19 cellular contexts compared by ENCODE assay signal in the genomic region with DNA sequence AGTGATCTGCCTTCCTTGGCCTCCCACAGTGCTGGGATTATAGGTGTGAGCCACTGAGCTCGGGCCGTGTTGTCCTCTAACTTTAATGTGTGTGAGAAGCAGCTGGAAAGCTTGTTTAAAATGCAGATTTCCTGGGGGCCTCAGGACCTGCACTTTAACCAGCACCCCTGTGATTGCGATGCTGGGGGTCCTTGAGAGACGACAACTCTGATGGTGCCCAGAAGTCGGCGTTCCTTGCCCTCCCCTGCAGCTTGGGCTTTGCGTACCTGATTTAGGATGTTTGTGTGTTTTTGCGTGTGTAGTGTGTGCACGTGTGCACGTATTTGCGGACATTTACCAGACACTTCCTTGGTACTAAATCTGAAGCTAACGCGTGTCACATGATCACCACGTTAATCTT.
"Had no signal": no experiment of that assay in that cellular context is flagged by ENCODE, and none has a peak within 500 bp of the region (broad histone marks: within the 10 kb centered on the region; RNA-seq: fewer than 3 reads in every experiment).

No MANE protein-coding gene starts in this region.

- H3K9me3 ChIP-seq: body of pancreas, psoas muscle, spleen, thyroid gland, vagina had no signal

- H3K4me1 Mint-ChIP-seq: central memory CD8-positive, alpha-beta T cell had no signal

- H3K27me3 Mint-ChIP-seq: T-helper 17 cell had no signal

- DNase-seq: activated effector memory CD4-positive, alpha-beta T cell treated with anti-CD3 and anti-CD28 coated beads, Interleukin-2, amount 50 U/mL, for 16 hours; activated T-cell treated with anti-CD3 and anti-CD28 coated beads, Interleukin-2, amount 50 U/mL, for 4 hours; amniotic stem cell; body of pancreas; effector memory CD8-positive, alpha-beta T cell; kidney glomerular epithelial cell; psoas muscle; spleen; stimulated activated CD4-positive, alpha-beta T cell treated with anti-CD3 and anti-CD28 coated beads, Interleukin-2, amount 100 ng/mL, for 24 hours; stimulated activated naive CD4-positive, alpha-beta T cell treated with Interleukin-2 at 50 U/mL for 16 hours; T-helper 17 cell; thyroid gland had no signal

- H3K9me3 Mint-ChIP-seq: activated naive CD4-positive, alpha-beta T cell treated with anti-CD3 and anti-CD28 coated beads, Interleukin-2, amount 50 U/mL, for 72 hours; activated T-cell treated with anti-CD3 and anti-CD28 coated beads, Interleukin-2, amount 50 U/mL, for 4 hours; central memory CD8-positive, alpha-beta T cell; effector memory CD8-positive, alpha-beta T cell; mesothelial cell of epicardium had no signal

- FAIRE-seq: TTC549 had no signal

- H3K27me3 ChIP-seq: body of pancreas, spleen, thyroid gland, vagina had no signal

- H3K4me1 ChIP-seq: psoas muscle had no signal

- H3K4me3 Mint-ChIP-seq: activated T-cell treated with anti-CD3 and anti-CD28 coated beads, Interleukin-2, amount 50 U/mL, for 4 hours; central memory CD8-positive, alpha-beta T cell; effector memory CD8-positive, alpha-beta T cell; mesothelial cell of epicardium had no signal

- H3K27ac Mint-ChIP-seq: effector memory CD8-positive, alpha-beta T cell had no signal

- ATAC-seq: activated CD4-positive, CD25-positive, alpha-beta regulatory T cell treated with anti-CD3 and anti-CD28 coated beads, Interleukin-2, amount 50 U/mL, for 24 hours; activated T-cell treated with anti-CD3 and anti-CD28 coated beads, Interleukin-2, amount 50 U/mL, for 4 hours; body of pancreas; effector memory CD8-positive, alpha-beta T cell; psoas muscle; sciatic nerve; T-helper 17 cell had no signal

- H3K4me3 ChIP-seq: body of pancreas, psoas muscle, spleen, thyroid gland, vagina had no signal

- H3K27ac ChIP-seq: psoas muscle, vagina had no signal
